Comparison of ENCODE assay signal across 8 cellular contexts in the genomic region with DNA sequence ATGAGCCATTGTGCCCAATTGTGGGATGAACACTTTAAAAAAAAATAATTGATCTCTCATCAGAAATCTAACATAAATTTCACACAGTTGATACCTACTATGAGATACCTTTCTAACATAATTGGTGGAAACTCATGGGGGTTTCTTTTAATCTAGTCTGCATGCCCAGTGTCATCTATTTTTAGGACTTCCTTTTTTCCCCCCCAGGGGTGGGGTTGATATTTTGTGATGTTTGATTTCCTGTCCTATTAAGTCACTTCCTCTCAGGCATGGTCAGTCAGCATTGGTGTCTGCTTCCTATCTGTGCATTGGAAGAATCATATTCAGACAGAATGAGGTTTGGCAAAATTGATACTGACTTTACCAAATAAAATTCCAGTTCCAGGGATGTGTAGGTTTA. TPM values are rescaled to one million over a fixed set of nuclear protein-coding genes. Genes with fewer than 3 reads are reported as not detected.
DNase-seq lines count a peak whose midpoint lies in the region; ATAC-seq, FAIRE-seq and TF ChIP-seq lines count a peak whose summit lies in the region.

No MANE protein-coding gene starts in this region.

- dilution Hi-C loops in endothelial cell of umbilical vein (cut with MboI; ENCODE audit: extremely low pct_ligation_motif_present, low sequenced_read_pairs), result no loop called here

- H3K4me2 ChIP-seq in endothelial cell of umbilical vein (ENCODE audit: insufficient read depth, low read length), result peak overlapping the region; percentile 57

- BruUV-seq in endothelial cell of umbilical vein (replicated peaks; lab: Mats Ljungman, UMichigan), result no TSS peak

- peak overlapping the region; percentile 88 for H3K27ac Mint-ChIP-seq in activated CD8-positive, alpha-beta memory T cell treated with anti-CD3 and anti-CD28 coated beads, Interleukin-2, amount 10 ng/mL, durations not matched to agents 7 days and 5 days

- CTCF ChIA-PET in activated CD8-positive, alpha-beta memory T cell treated with anti-CD3 and anti-CD28 coated beads, Interleukin-2, amount 10 ng/mL, durations not matched to agents 7 days and 5 days (lab: Charles Lee), result interaction anchor here (1.2 kb wide), 1 partner anchor 21 kb away, joined by 3 read pairs; a partner anchor contains a TSS
- CTCF ChIA-PET in endothelial cell of umbilical vein (lab: Charles Lee), result interaction anchor here (1.1 to 1.7 kb wide), 2 partner anchors 21 to 61 kb away, joined by 3 to 5 read pairs; a partner anchor contains a TSS

- peak overlapping the region; percentile 47 for H3K4me3 Mint-ChIP-seq in activated CD8-positive, alpha-beta memory T cell treated with anti-CD3 and anti-CD28 coated beads, Interleukin-2, amount 10 ng/mL, durations not matched to agents 7 days and 5 days

- H3K4me3 ChIP-seq in RWPE2 (ENCODE audit: severe bottlenecking), result no peak overlapping the region
- peak overlapping the region in 1 of 3 experiments; percentile 12 for H3K4me3 ChIP-seq in endothelial cell of umbilical vein (replicated peaks in 1 of 3; ENCODE audit: insufficient read depth in 1 of 3, low read depth in 1 of 3, low read length in 3 of 3)
- no peak overlapping the region for H3K4me3 ChIP-seq in subcutaneous abdominal adipose tissue (ENCODE audit: low read depth in 1 of 5, low read length in 5 of 5)

- FAIRE-seq in endothelial cell of umbilical vein (lab: Jason Lieb, UNC), result peak; percentile 82

- H3K27me3 Mint-ChIP-seq in activated CD8-positive, alpha-beta memory T cell treated with anti-CD3 and anti-CD28 coated beads, Interleukin-2, amount 10 ng/mL, durations not matched to agents 7 days and 5 days, result no peaks in the 10 kb centered on the region

- H3K27ac ChIP-seq in RWPE2 (ENCODE audit: poor library complexity, severe bottlenecking) (peak overlapping the region; percentile 94), endothelial cell of umbilical vein (ENCODE audit: insufficient read depth, low read depth, low read length) (peak overlapping the region; percentile 50), subcutaneous abdominal adipose tissue (ENCODE audit: low read depth, low read length) (peak overlapping the region; percentile 63)

- H3K9me3 ChIP-seq in RWPE2 (ENCODE audit: severe bottlenecking) (no peaks in the 10 kb centered on the region), endothelial cell of umbilical vein (replicated peaks; ENCODE audit: control insufficient read depth, insufficient read depth, low read length) (no peaks in the 10 kb centered on the region), subcutaneous abdominal adipose tissue (ENCODE audit: control insufficient read depth in 5 of 5, low read length in 5 of 5) (no peaks in the 10 kb centered on the region)

- H3K9me3 Mint-ChIP-seq in activated CD8-positive, alpha-beta memory T cell treated with anti-CD3 and anti-CD28 coated beads, Interleukin-2, amount 10 ng/mL, durations not matched to agents 7 days and 5 days (ENCODE audit: low read depth), result no peaks in the 10 kb centered on the region

- DNase-seq in activated CD8-positive, alpha-beta memory T cell treated with anti-CD3 and anti-CD28 coated beads, Interleukin-2, amount 10 ng/mL, durations not matched to agents 7 days and 5 days, result peak; percentile 56
- DNase-seq in activated CD8-positive, alpha-beta memory T cell treated with anti-CD3 and anti-CD28 coated beads, Interleukin-2, amount 50 U/mL, for 48 hours, result no peak
- no peak for DNase-seq in RWPE2 (ENCODE audit: low spot score)
- peak; percentile 31 for DNase-seq in endothelial cell of umbilical vein (ENCODE audit: low read depth, low spot score)
- DNase-seq in NCI-H1417 treated with DMSO at 0.1 percent for 48 hours (lab: John Stamatoyannopoulos, UW), result no peak
- DNase-seq in T-helper 9 cell, result no peak
- no peak for DNase-seq in iPS-NIHi11 (ENCODE audit: low spot score)

- no peak for TF ChIP-seq CTCF in RWPE2 (IDR thresholded peaks at IDR 0.05; ENCODE audit: poor library complexity, severe bottlenecking)
- TF ChIP-seq CTCF in endothelial cell of umbilical vein (IDR thresholded peaks at IDR 0.05; ENCODE audit: extremely low read depth in 1 of 2, insufficient read depth in 1 of 2, low read depth in 1 of 2, low read length in 2 of 2), result no peak

- H3K4me1 Mint-ChIP-seq in activated CD8-positive, alpha-beta memory T cell treated with anti-CD3 and anti-CD28 coated beads, Interleukin-2, amount 10 ng/mL, durations not matched to agents 7 days and 5 days, result peaks cover 67% of the 10 kb centered on the region

- peaks cover 23% of the 10 kb centered on the region for H3K79me2 ChIP-seq in endothelial cell of umbilical vein (ENCODE audit: control insufficient read depth, insufficient read depth, low read length)

- intact Hi-C loops in endothelial cell of umbilical vein (cut with micrococcal nuclease), result no loop called here

- no peaks in the 10 kb centered on the region for H4K20me1 ChIP-seq in endothelial cell of umbilical vein (replicated peaks; ENCODE audit: control insufficient read depth, extremely low read depth, insufficient read depth, low read length)

- H3K27me3 ChIP-seq in RWPE2 (ENCODE audit: insufficient read depth, poor library complexity, severe bottlenecking), result no peaks in the 10 kb centered on the region
- no peaks in the 10 kb centered on the region for H3K27me3 ChIP-seq in endothelial cell of umbilical vein (ENCODE audit: control insufficient read depth in 2 of 2, insufficient read depth in 2 of 2, low read length in 2 of 2)
- no peaks in the 10 kb centered on the region for H3K27me3 ChIP-seq in subcutaneous abdominal adipose tissue (ENCODE audit: control insufficient read depth in 5 of 5, insufficient read depth in 4 of 5, low read length in 5 of 5)

- peaks cover 33% of the 10 kb centered on the region for H3K36me3 Mint-ChIP-seq in activated CD8-positive, alpha-beta memory T cell treated with anti-CD3 and anti-CD28 coated beads, Interleukin-2, amount 10 ng/mL, durations not matched to agents 7 days and 5 days

- peak; percentile 43 for ATAC-seq in activated CD8-positive, alpha-beta memory T cell treated with anti-CD3 and anti-CD28 coated beads, Interleukin-2, amount 10 ng/mL, durations not matched to agents 7 days and 5 days
- ATAC-seq in RWPE2 (ENCODE audit: low read depth), result no peak

- POLR2A ChIA-PET in endothelial cell of umbilical vein (lab: Charles Lee), result no interaction called here

- H3K36me3 ChIP-seq in RWPE2 (ENCODE audit: low read depth), result peaks cover 13% of the 10 kb centered on the region
- H3K36me3 ChIP-seq in endothelial cell of umbilical vein (ENCODE audit: control insufficient read depth in 2 of 2, extremely low read depth in 1 of 2, insufficient read depth in 2 of 2, low read length in 2 of 2), result peaks cover 0 to 2% of the 10 kb centered on the region in 2 experiments
- peaks cover 0 to 8% (median 0%) of the 10 kb centered on the region in 5 donors for H3K36me3 ChIP-seq in subcutaneous abdominal adipose tissue (ENCODE audit: control insufficient read depth in 5 of 5, insufficient read depth in 5 of 5, low read length in 5 of 5)

- peaks cover 24% of the 10 kb centered on the region for H3K4me1 ChIP-seq in RWPE2 (ENCODE audit: insufficient read depth, poor library complexity, severe bottlenecking)
- peaks cover 26% of the 10 kb centered on the region for H3K4me1 ChIP-seq in endothelial cell of umbilical vein (ENCODE audit: control insufficient read depth, extremely low read depth, insufficient read depth, low read length)
- H3K4me1 ChIP-seq in subcutaneous abdominal adipose tissue (ENCODE audit: control insufficient read depth in 5 of 5, insufficient read depth in 5 of 5, low read length in 5 of 5), result peaks cover 0 to 60% (median 57%) of the 10 kb centered on the region in 5 donors

- no peak overlapping the region for H2AFZ ChIP-seq in endothelial cell of umbilical vein (ENCODE audit: low read depth, low read length)

- peak overlapping the region; percentile 28 for H3K9ac ChIP-seq in endothelial cell of umbilical vein (replicated peaks; ENCODE audit: extremely low read depth, insufficient read depth, low read length)
- peak overlapping the region in 3 of 5 donors; percentile 3 to 48 (median 35) for H3K9ac ChIP-seq in subcutaneous abdominal adipose tissue (ENCODE audit: low read length in 5 of 5)

- no peak for TF ChIP-seq POLR2A in endothelial cell of umbilical vein (IDR thresholded peaks at IDR 0.05; ENCODE audit: low read depth, low read length)

- no peaks in the 10 kb centered on the region for H3K9me1 ChIP-seq in endothelial cell of umbilical vein (replicated peaks; ENCODE audit: control insufficient read depth, extremely low read depth, insufficient read depth, low read length)

TF ChIP-seq in endothelial cell of umbilical vein, 7 proteins besides CTCF, POLR2A, EP300 and RAD21 (continues in another document):
- no peak for TF ChIP-seq EZH2 (IDR thresholded peaks at IDR 0.05; ENCODE audit: borderline replicate concordance, low read depth, low read length, severe bottlenecking)
- TF ChIP-seq, protein P1, sequence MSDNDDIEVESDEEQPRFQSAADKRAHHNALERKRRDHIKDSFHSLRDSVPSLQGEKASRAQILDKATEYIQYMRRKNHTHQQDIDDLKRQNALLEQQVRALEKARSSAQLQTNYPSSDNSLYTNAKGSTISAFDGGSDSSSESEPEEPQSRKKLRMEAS (IDR thresholded peaks at IDR 0.05; ENCODE audit: insufficient read depth, insufficient read length), result no peak
- TF ChIP-seq JUN (IDR thresholded peaks at IDR 0.05; ENCODE audit: borderline replicate concordance, insufficient read depth, insufficient read length, low read depth), result peak; percentile 26

RNA-seq across cellular contexts. Expression of a gene that starts 21.5 kb away (rescaled TPM):
- total RNA-seq in activated CD8-positive, alpha-beta memory T cell treated with anti-CD3 and anti-CD28 coated beads, Interleukin-2, amount 10 ng/mL, durations not matched to agents 7 days and 5 days, result 10 to 100 TPM; 71.1 to 91.2 TPM
- 44.0 and 51.1 TPM in 2 replicates for total RNA-seq in endothelial cell of umbilical vein
- 81.7 and 91.7 TPM in 2 replicates for polyA plus RNA-seq in endothelial cell of umbilical vein
- polyA plus RNA-seq in endothelial cell of umbilical vein (2011; cell fraction: cytosol; rRNA removed), result 50.5 and 55.2 TPM in 2 replicates
- polyA plus RNA-seq in endothelial cell of umbilical vein (2011; cell fraction: nucleus; rRNA removed), result 72.1 and 73.5 TPM in 2 replicates
- 20.6 and 29.0 TPM in 2 replicates for polyA plus RNA-seq in endothelial cell of umbilical vein (2012)
- polyA minus RNA-seq in endothelial cell of umbilical vein, result 51.9 and 58.8 TPM in 2 replicates
- 48.7 TPM for polyA minus RNA-seq in endothelial cell of umbilical vein (2011; cell fraction: cytosol; rRNA and poly(A)+ RNA removed)
- 38.7 and 48.5 TPM in 2 replicates for polyA minus RNA-seq in endothelial cell of umbilical vein (2011; cell fraction: nucleus; rRNA and poly(A)+ RNA removed)

RNA-seq across cellular contexts. Expression of a gene that starts 47.5 kb away (rescaled TPM):
- total RNA-seq in activated CD8-positive, alpha-beta memory T cell treated with anti-CD3 and anti-CD28 coated beads, Interleukin-2, amount 10 ng/mL, durations not matched to agents 7 days and 5 days, result 1 to 10 TPM; 2.1 to 5.3 TPM
- total RNA-seq in endothelial cell of umbilical vein, result 0.14 and 0.15 TPM in 2 replicates
- 0.08 and 0.14 TPM in 2 replicates for polyA plus RNA-seq in endothelial cell of umbilical vein
- polyA plus RNA-seq in endothelial cell of umbilical vein (2011; cell fraction: cytosol; rRNA removed), result 0.08 and 0.13 TPM in 2 replicates
- 0.18 and 0.21 TPM in 2 replicates for polyA plus RNA-seq in endothelial cell of umbilical vein (2011; cell fraction: nucleus; rRNA removed)
- polyA plus RNA-seq in endothelial cell of umbilical vein (2012), result 0.09 and 0.29 TPM in 2 replicates
- polyA minus RNA-seq in endothelial cell of umbilical vein, result 0.21 and 0.63 TPM in 2 replicates
- 0.31 TPM for polyA minus RNA-seq in endothelial cell of umbilical vein (2011; cell fraction: cytosol; rRNA and poly(A)+ RNA removed)
- 0.05 and 0.29 TPM in 2 replicates for polyA minus RNA-seq in endothelial cell of umbilical vein (2011; cell fraction: nucleus; rRNA and poly(A)+ RNA removed)

Comparison
In these comparisons a context has a peak if more than half of its experiments do, and no peak if none do; other contexts are left out.
1. DNase-seq: peak in activated CD8-positive, alpha-beta memory T cell treated with anti-CD3 and anti-CD28 coated beads, Interleukin-2, amount 10 ng/mL, durations not matched to agents 7 days and 5 days (single experiment) and endothelial cell of umbilical vein (single experiment); none in activated CD8-positive, alpha-beta memory T cell treated with anti-CD3 and anti-CD28 coated beads, Interleukin-2, amount 50 U/mL, for 48 hours (single experiment), RWPE2 (single experiment), NCI-H1417 treated with DMSO at 0.1 percent for 48 hours (single experiment), T-helper 9 cell (single experiment) and iPS-NIHi11 (single experiment).
2. Peak in every context shown above with its lines, with median percentiles within 50 percentile points of each other: H3K27ac ChIP-seq.